Comparison of ENCODE assay signal across 1 cellular context in the genomic region with DNA sequence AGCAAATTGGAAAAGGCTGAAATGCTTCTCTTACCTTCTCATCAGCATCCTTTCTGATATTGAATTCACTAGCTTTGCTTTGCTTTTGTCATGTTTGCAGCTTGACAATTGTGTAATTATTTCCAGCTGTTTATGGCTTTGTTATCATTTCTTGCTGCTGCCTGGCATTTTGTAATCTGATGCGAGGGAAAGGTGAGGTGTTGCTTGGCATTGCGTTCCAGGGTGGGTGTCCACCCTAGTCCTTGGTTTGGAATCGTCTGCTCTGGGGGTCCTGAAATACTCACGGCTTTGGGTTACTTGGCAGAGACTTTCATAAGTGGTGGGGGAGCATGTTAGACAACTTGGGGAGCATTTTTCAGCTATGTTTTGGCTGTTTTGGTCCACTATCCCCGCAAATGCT.
A peak's percentile ranks its signal among the peaks of the same experiment; 100 is the strongest.
TF ChIP-seq lines count a peak whose summit lies in the region.

No MANE protein-coding gene starts in this region.

TF ChIP-seq in HEK293, 187 proteins besides CTCF, POLR2A, EP300 and RAD21 (continued from another document):
- no peak for TF ChIP-seq PRDM2 (tag by site-specific recombination; IDR thresholded peaks at IDR 0.05; ENCODE audit: borderline replicate concordance)
- TF ChIP-seq, protein P1, sequence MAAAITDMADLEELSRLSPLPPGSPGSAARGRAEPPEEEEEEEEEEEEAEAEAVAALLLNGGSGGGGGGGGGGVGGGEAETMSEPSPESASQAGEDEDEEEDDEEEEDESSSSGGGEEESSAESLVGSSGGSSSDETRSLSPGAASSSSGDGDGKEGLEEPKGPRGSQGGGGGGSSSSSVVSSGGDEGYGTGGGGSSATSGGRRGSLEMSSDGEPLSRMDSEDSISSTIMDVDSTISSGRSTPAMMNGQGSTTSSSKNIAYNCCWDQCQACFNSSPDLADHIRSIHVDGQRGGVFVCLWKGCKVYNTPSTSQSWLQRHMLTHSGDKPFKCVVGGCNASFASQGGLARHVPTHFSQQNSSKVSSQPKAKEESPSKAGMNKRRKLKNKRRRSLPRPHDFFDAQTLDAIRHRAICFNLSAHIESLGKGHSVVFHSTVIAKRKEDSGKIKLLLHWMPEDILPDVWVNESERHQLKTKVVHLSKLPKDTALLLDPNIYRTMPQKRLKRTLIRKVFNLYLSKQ (tag by site-specific recombination; IDR thresholded peaks at IDR 0.05; ENCODE audit: borderline replicate concordance) = no peak
- TF ChIP-seq ZNF701 (tag by site-specific recombination; IDR thresholded peaks at IDR 0.05) = no peak
- no peak for TF ChIP-seq ZSCAN4 (tag by site-specific recombination; IDR thresholded peaks at IDR 0.05)
- TF ChIP-seq, protein P2, sequence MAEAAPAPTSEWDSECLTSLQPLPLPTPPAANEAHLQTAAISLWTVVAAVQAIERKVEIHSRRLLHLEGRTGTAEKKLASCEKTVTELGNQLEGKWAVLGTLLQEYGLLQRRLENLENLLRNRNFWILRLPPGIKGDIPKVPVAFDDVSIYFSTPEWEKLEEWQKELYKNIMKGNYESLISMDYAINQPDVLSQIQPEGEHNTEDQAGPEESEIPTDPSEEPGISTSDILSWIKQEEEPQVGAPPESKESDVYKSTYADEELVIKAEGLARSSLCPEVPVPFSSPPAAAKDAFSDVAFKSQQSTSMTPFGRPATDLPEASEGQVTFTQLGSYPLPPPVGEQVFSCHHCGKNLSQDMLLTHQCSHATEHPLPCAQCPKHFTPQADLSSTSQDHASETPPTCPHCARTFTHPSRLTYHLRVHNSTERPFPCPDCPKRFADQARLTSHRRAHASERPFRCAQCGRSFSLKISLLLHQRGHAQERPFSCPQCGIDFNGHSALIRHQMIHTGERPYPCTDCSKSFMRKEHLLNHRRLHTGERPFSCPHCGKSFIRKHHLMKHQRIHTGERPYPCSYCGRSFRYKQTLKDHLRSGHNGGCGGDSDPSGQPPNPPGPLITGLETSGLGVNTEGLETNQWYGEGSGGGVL (tag by site-specific recombination; IDR thresholded peaks at IDR 0.05) = 0 out of 2 replicates have a peak, but pooled peaks have one; percentile 19
- TF ChIP-seq ZNF416 (tag by site-specific recombination; IDR thresholded peaks at IDR 0.05) = no peak
- no peak for TF ChIP-seq ZNF776 (tag by site-specific recombination; IDR thresholded peaks at IDR 0.05; ENCODE audit: borderline replicate concordance)
- TF ChIP-seq ZNF391 (tag by site-specific recombination; IDR thresholded peaks at IDR 0.05; ENCODE audit: borderline replicate concordance, low read depth) = no peak
- TF ChIP-seq ZNF155 (tag by site-specific recombination; IDR thresholded peaks at IDR 0.05) = no peak
- no peak for TF ChIP-seq ZNF624 (tag by site-specific recombination; IDR thresholded peaks at IDR 0.05)
- 0 out of 2 replicates have a peak, but pooled peaks have one; percentile 39 for TF ChIP-seq ZNF629 (tag by site-specific recombination; IDR thresholded peaks at IDR 0.05)
- no peak for TF ChIP-seq ZNF707 (tag by site-specific recombination; IDR thresholded peaks at IDR 0.05)
- TF ChIP-seq, protein P3, sequence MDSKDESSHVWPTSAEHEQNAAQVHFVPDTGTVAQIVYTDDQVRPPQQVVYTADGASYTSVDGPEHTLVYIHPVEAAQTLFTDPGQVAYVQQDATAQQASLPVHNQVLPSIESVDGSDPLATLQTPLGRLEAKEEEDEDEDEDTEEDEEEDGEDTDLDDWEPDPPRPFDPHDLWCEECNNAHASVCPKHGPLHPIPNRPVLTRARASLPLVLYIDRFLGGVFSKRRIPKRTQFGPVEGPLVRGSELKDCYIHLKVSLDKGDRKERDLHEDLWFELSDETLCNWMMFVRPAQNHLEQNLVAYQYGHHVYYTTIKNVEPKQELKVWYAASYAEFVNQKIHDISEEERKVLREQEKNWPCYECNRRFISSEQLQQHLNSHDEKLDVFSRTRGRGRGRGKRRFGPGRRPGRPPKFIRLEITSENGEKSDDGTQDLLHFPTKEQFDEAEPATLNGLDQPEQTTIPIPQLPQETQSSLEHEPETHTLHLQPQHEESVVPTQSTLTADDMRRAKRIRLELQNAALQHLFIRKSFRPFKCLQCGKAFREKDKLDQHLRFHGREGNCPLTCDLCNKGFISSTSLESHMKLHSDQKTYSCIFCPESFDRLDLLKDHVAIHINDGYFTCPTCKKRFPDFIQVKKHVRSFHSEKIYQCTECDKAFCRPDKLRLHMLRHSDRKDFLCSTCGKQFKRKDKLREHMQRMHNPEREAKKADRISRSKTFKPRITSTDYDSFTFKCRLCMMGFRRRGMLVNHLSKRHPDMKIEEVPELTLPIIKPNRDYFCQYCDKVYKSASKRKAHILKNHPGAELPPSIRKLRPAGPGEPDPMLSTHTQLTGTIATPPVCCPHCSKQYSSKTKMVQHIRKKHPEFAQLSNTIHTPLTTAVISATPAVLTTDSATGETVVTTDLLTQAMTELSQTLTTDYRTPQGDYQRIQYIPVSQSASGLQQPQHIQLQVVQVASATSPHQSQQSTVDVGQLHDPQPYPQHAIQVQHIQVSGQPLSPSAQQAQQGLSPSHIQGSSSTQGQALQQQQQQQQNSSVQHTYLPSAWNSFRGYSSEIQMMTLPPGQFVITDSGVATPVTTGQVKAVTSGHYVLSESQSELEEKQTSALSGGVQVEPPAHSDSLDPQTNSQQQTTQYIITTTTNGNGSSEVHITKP (tag by site-specific recombination; IDR thresholded peaks at IDR 0.05) = peak; percentile 71
- TF ChIP-seq, protein P4, sequence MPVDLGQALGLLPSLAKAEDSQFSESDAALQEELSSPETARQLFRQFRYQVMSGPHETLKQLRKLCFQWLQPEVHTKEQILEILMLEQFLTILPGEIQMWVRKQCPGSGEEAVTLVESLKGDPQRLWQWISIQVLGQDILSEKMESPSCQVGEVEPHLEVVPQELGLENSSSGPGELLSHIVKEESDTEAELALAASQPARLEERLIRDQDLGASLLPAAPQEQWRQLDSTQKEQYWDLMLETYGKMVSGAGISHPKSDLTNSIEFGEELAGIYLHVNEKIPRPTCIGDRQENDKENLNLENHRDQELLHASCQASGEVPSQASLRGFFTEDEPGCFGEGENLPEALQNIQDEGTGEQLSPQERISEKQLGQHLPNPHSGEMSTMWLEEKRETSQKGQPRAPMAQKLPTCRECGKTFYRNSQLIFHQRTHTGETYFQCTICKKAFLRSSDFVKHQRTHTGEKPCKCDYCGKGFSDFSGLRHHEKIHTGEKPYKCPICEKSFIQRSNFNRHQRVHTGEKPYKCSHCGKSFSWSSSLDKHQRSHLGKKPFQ (tag by site-specific recombination; IDR thresholded peaks at IDR 0.05) = no peak
- TF ChIP-seq TCF7L2 (IDR thresholded peaks at IDR 0.05; ENCODE audit: borderline replicate concordance, low read depth, low read length) = no peak
- TF ChIP-seq ZNF580 (tag by site-specific recombination; IDR thresholded peaks at IDR 0.05) = no peak
- no peak for TF ChIP-seq ZSCAN16 (tag by site-specific recombination; IDR thresholded peaks at IDR 0.05)
- TF ChIP-seq ZNF549 (tag by site-specific recombination; IDR thresholded peaks at IDR 0.05) = no peak
- peak; percentile 58 for TF ChIP-seq ZBTB20 (tag by site-specific recombination; IDR thresholded peaks at IDR 0.05)
- TF ChIP-seq GLI4 (tag by site-specific recombination; IDR thresholded peaks at IDR 0.05) = no peak
- TF ChIP-seq KLF1 (tag by site-specific recombination; IDR thresholded peaks at IDR 0.05) = 0 out of 2 replicates have a peak, but pooled peaks have one; percentile 31
- no peak for TF ChIP-seq MYNN (tag by site-specific recombination; IDR thresholded peaks at IDR 0.05; ENCODE audit: borderline replicate concordance)
- TF ChIP-seq BCL11B (tag by site-specific recombination; IDR thresholded peaks at IDR 0.05; ENCODE audit: low read depth) = no peak
- TF ChIP-seq OSR2 (tag by site-specific recombination; IDR thresholded peaks at IDR 0.05) = 0 out of 2 replicates have a peak, but pooled peaks have one; percentile 16
- no peak for TF ChIP-seq ZNF274 (IDR thresholded peaks at IDR 0.05; ENCODE audit: low read length)
- TF ChIP-seq ZNF274 (tag by site-specific recombination; IDR thresholded peaks at IDR 0.05; ENCODE audit: borderline replicate concordance) = no peak
- TF ChIP-seq, protein P5, sequence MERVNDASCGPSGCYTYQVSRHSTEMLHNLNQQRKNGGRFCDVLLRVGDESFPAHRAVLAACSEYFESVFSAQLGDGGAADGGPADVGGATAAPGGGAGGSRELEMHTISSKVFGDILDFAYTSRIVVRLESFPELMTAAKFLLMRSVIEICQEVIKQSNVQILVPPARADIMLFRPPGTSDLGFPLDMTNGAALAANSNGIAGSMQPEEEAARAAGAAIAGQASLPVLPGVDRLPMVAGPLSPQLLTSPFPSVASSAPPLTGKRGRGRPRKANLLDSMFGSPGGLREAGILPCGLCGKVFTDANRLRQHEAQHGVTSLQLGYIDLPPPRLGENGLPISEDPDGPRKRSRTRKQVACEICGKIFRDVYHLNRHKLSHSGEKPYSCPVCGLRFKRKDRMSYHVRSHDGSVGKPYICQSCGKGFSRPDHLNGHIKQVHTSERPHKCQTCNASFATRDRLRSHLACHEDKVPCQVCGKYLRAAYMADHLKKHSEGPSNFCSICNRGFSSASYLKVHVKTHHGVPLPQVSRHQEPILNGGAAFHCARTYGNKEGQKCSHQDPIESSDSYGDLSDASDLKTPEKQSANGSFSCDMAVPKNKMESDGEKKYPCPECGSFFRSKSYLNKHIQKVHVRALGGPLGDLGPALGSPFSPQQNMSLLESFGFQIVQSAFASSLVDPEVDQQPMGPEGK (tag by site-specific recombination; IDR thresholded peaks at IDR 0.05) = 0 out of 2 replicates have a peak, but pooled peaks have one; percentile 28
